Comparison of ENCODE assay signal across 31 cellular contexts in genomic region chr4:88296413-88297052, GRCh38.
"Had no signal": no experiment of that assay in that cellular context is flagged by ENCODE, and none has a peak within 500 bp of the region (broad histone marks: within the 10 kb centered on the region; RNA-seq: fewer than 3 reads in every experiment).

No MANE protein-coding gene starts in this region.

- H3K36me3 ChIP-seq: ascending aorta had no signal

- H3K4me3 ChIP-seq: ascending aorta, body of pancreas, K562, SK-N-MC had no signal

- H3K9me3 Mint-ChIP-seq: activated B cell treated with CpG ODN at 0.5 μM for 24 hours; activated CD4-positive, alpha-beta T cell treated with anti-CD3 and anti-CD28 coated beads, Interleukin-2, amount 10 ng/mL, durations not matched to agents 24 days and 14 days; activated naive CD4-positive, alpha-beta T cell treated with anti-CD3 and anti-CD28 coated beads, Interleukin-2, amount 50 U/mL, for 72 hours; activated naive CD8-positive, alpha-beta T cell treated with anti-CD3 and anti-CD28 coated beads, Interleukin-2, amount 50 U/mL, for 24 hours; activated T-cell treated with anti-CD3 and anti-CD28 coated beads, Interleukin-2, amount 50 U/mL, for 24 hours; activated T-helper 1 cell treated with anti-CD3 and anti-CD28 coated beads, Interleukin-12 subunit alpha, Interleukin-12 subunit beta, Interleukin-2, Interleukin-4 antibody, amounts not matched to agents 30 ng/mL and 10 ng/mL and 1 ng/mL, durations not matched to agents 14 hours and 24 hours and 36 hours; T-cell had no signal

- H3K9me3 ChIP-seq: ascending aorta, body of pancreas had no signal

- ATAC-seq: activated CD8-positive, alpha-beta memory T cell treated with anti-CD3 and anti-CD28 coated beads, Interleukin-2, amount 10 ng/mL, durations not matched to agents 7 days and 5 days; activated naive CD4-positive, alpha-beta T cell treated with anti-CD3 and anti-CD28 coated beads, Interleukin-2, amount 50 U/mL, for 72 hours; activated naive CD8-positive, alpha-beta T cell treated with anti-CD3 and anti-CD28 coated beads, Interleukin-2, amount 50 U/mL, for 24 hours; body of pancreas; K562; Panc1; T-cell had no signal

- H3K4me1 ChIP-seq: ascending aorta had no signal

- H3K36me3 Mint-ChIP-seq: activated naive CD4-positive, alpha-beta T cell treated with anti-CD3 and anti-CD28 coated beads, Interleukin-2, amount 50 U/mL, for 72 hours; T-cell had no signal

- H3K27ac ChIP-seq: ascending aorta, body of pancreas, SK-N-MC had no signal

- H3K4me1 Mint-ChIP-seq: activated B cell treated with CpG ODN at 0.5 μM for 24 hours; activated CD4-positive, alpha-beta T cell treated with anti-CD3 and anti-CD28 coated beads, Interleukin-2, amount 10 ng/mL, durations not matched to agents 24 days and 14 days; activated CD8-positive, alpha-beta memory T cell treated with anti-CD3 and anti-CD28 coated beads, Interleukin-2, amount 10 ng/mL, durations not matched to agents 7 days and 5 days; activated naive CD8-positive, alpha-beta T cell treated with anti-CD3 and anti-CD28 coated beads, Interleukin-2, amount 50 U/mL, for 24 hours; T-cell had no signal

- H3K27ac Mint-ChIP-seq: activated B cell treated with CpG ODN at 0.5 μM for 24 hours; activated CD4-positive, alpha-beta T cell treated with anti-CD3 and anti-CD28 coated beads, Interleukin-2, amount 10 ng/mL, durations not matched to agents 24 days and 14 days; activated CD8-positive, alpha-beta memory T cell treated with anti-CD3 and anti-CD28 coated beads, Interleukin-2, amount 10 ng/mL, durations not matched to agents 7 days and 5 days; activated naive CD4-positive, alpha-beta T cell treated with anti-CD3 and anti-CD28 coated beads, Interleukin-2, amount 50 U/mL, for 72 hours; activated naive CD8-positive, alpha-beta T cell treated with anti-CD3 and anti-CD28 coated beads, Interleukin-2, amount 50 U/mL, for 24 hours; activated T-cell treated with anti-CD3 and anti-CD28 coated beads, Interleukin-2, amount 50 U/mL, for 24 hours; activated T-helper 1 cell treated with anti-CD3 and anti-CD28 coated beads, Interleukin-12 subunit alpha, Interleukin-12 subunit beta, Interleukin-2, Interleukin-4 antibody, amounts not matched to agents 30 ng/mL and 10 ng/mL and 1 ng/mL, durations not matched to agents 14 hours and 24 hours and 36 hours; T-cell had no signal

- H3K27me3 ChIP-seq: ascending aorta, body of pancreas had no signal

- FAIRE-seq: K562, TTC549 had no signal

- H3K4me3 Mint-ChIP-seq: activated B cell treated with CpG ODN at 0.5 μM for 24 hours; activated CD4-positive, alpha-beta T cell treated with anti-CD3 and anti-CD28 coated beads, Interleukin-2, amount 10 ng/mL, durations not matched to agents 24 days and 14 days; activated CD8-positive, alpha-beta memory T cell treated with anti-CD3 and anti-CD28 coated beads, Interleukin-2, amount 10 ng/mL, durations not matched to agents 7 days and 5 days; activated naive CD8-positive, alpha-beta T cell treated with anti-CD3 and anti-CD28 coated beads, Interleukin-2, amount 50 U/mL, for 24 hours; activated T-cell treated with anti-CD3 and anti-CD28 coated beads, Interleukin-2, amount 50 U/mL, for 24 hours; activated T-helper 1 cell treated with anti-CD3 and anti-CD28 coated beads, Interleukin-12 subunit alpha, Interleukin-12 subunit beta, Interleukin-2, Interleukin-4 antibody, amounts not matched to agents 30 ng/mL and 10 ng/mL and 1 ng/mL, durations not matched to agents 14 hours and 24 hours and 36 hours; T-cell had no signal

- DNase-seq: activated B cell treated with CpG ODN at 0.5 μM for 24 hours; activated CD4-positive, alpha-beta T cell treated with anti-CD3 and anti-CD28 coated beads for 1 hour; activated CD4-positive, alpha-beta T cell treated with anti-CD3 and anti-CD28 coated beads, Interleukin-2, amount 10 ng/mL, durations not matched to agents 24 days and 14 days; activated CD4-positive, alpha-beta T cell treated with anti-CD3 and anti-CD28 coated beads, Interleukin-2, amount 50 U/mL, for 48 hours; activated CD8-positive, alpha-beta memory T cell treated with anti-CD3 and anti-CD28 coated beads, Interleukin-2, amount 10 ng/mL, durations not matched to agents 7 days and 5 days; activated effector memory CD4-positive, alpha-beta T cell treated with Interleukin-2 at 50 U/mL for 16 hours; activated naive CD4-positive, alpha-beta T cell; activated naive CD8-positive, alpha-beta T cell treated with anti-CD3 and anti-CD28 coated beads, Interleukin-2, amount 50 U/mL, for 24 hours; activated T-cell treated with anti-CD3 and anti-CD28 coated beads, Interleukin-2, amount 50 U/mL, for 24 hours; amniotic stem cell; body of pancreas; Kasumi-1; NCI-H1048; NCI-H146; NCI-H187 treated with DMSO at 0.1 percent for 48 hours; NCI-H2171 treated with DMSO at 0.1 percent for 48 hours; NCI-H510A treated with DMSO at 0.1 percent for 48 hours; NCI-H69; NK-92 treated with Interleukin-12 subunit alpha and Interleukin-12 subunit beta, amount 100 ng/mL, for 24 hours; OCI-M1; RPMI8226; T-cell; T-helper 2 cell; T1000 had no signal
